In genomic region chr10:77012811-77013500, GRCh38 we compare ENCODE assay signal across 27 cellular contexts.
DNase-seq lines count a peak whose midpoint lies in the region; ATAC-seq and TF ChIP-seq lines count a peak whose summit lies in the region.
"Had no signal": no experiment of that assay in that cellular context is flagged by ENCODE, and none has a peak within 500 bp of the region (broad histone marks: within the 10 kb centered on the region; RNA-seq: fewer than 3 reads in every experiment).

No MANE protein-coding gene starts in this region.

- H3K36me3 ChIP-seq in esophagus muscularis mucosa (peaks cover 0 to 5% (median 2%) of the 10 kb centered on the region in 4 donors), psoas muscle (ENCODE audit: insufficient read depth in 1 of 2, low read depth in 1 of 2) (no peaks in the 10 kb centered on the region), tibial artery (no peaks in the 10 kb centered on the region)
- H3K36me3 ChIP-seq: neutrophil, Peyer's patch, prostate gland had no signal

- CTCF ChIA-PET in CD4-positive, alpha-beta T cell (lab: Charles Lee), result no interaction called here

- TF ChIP-seq EP300 in esophagus muscularis mucosa (IDR thresholded peaks at IDR 0.05), result no peak

- no peaks in the 10 kb centered on the region for H3K4me1 Mint-ChIP-seq in CD4-positive, alpha-beta T cell (ENCODE audit: low read depth)
- peaks cover 4% of the 10 kb centered on the region for H3K4me1 Mint-ChIP-seq in activated naive CD8-positive, alpha-beta T cell treated with anti-CD3 and anti-CD28 coated beads, Interleukin-2, amount 50 U/mL, for 24 hours
- H3K4me1 Mint-ChIP-seq: CD4-positive, alpha-beta memory T cell; GM23338 had no signal

- intact Hi-C loops in esophagus muscularis mucosa (cut with DNase I), result loop anchor here (10.0 kb wide), 1 partner anchor 92 kb away; no protein-coding TSS in a partner anchor
- intact Hi-C loops in left cardiac atrium (cut with DNase I), result no loop called here
- intact Hi-C loops in psoas muscle (cut with DNase I), result no loop called here
- intact Hi-C loops in tibial artery (cut with DNase I; ENCODE audit: low total_unique reads), result no loop called here
- intact Hi-C loops in CD4-positive, alpha-beta T cell (cut with DNase I, micrococcal nuclease), result no loop called here

- DNase-seq in esophagus muscularis mucosa (ENCODE audit: extremely low spot score), result no peak
- DNase-seq in left cardiac atrium, result peak; percentile 36
- DNase-seq in psoas muscle, result peak; percentile 35 to 69
- peak; percentile 77 to 88 for DNase-seq in tibial artery
- no peak for DNase-seq in CD4-positive, alpha-beta T cell
- no peak for DNase-seq in activated naive CD8-positive, alpha-beta T cell treated with anti-CD3 and anti-CD28 coated beads, Interleukin-2, amount 50 U/mL, for 24 hours
- DNase-seq in hepatic stellate cell (ENCODE audit: low spot score), result no peak
- DNase-seq: activated CD4-positive, alpha-beta T cell treated with anti-CD3 and anti-CD28 coated beads, Interleukin-2, amount 50 U/mL, for 48 hours; activated CD4-positive, CD25-positive, alpha-beta regulatory T cell treated with anti-CD3 and anti-CD28 coated beads, Interleukin-2, amount 50 U/mL, for 72 hours; activated naive CD4-positive, alpha-beta T cell; body of pancreas; CD4-positive, alpha-beta memory T cell; cerebellar nuclear complex; dorsolateral prefrontal cortex; hippocampal formation; IMR-90; MV-4-11; NCI-H1436 treated with DMSO at 0.1 percent for 48 hours; NCI-H2081 treated with DMSO at 0.1 percent for 48 hours; NCI-H774; Peyer's patch had no signal

- H3K4me3 Mint-ChIP-seq in CD4-positive, alpha-beta T cell, result no peak overlapping the region
- H3K4me3 Mint-ChIP-seq in activated naive CD8-positive, alpha-beta T cell treated with anti-CD3 and anti-CD28 coated beads, Interleukin-2, amount 50 U/mL, for 24 hours, result no peak overlapping the region
- H3K4me3 Mint-ChIP-seq: CD4-positive, alpha-beta memory T cell; GM23338; stimulated activated memory B cell treated with anti-CD40 and anti-IgM and Interleukin-4, amounts not matched to agents 10 μg/mL and 1 μg/mL and 100 μg/mL, for 72 hours; T-helper 2 cell treated with Interferon-gamma antibody and Interleukin-4, amounts not matched to agents 5 μg/mL and 100 μg/mL, for 36 hours had no signal

- TF ChIP-seq CTCF in esophagus muscularis mucosa (IDR thresholded peaks at IDR 0.05), result no peak
- no peak for TF ChIP-seq CTCF in psoas muscle (IDR thresholded peaks at IDR 0.05)
- no peak for TF ChIP-seq CTCF in tibial artery (IDR thresholded peaks at IDR 0.05)
- TF ChIP-seq CTCF in CD4-positive, alpha-beta T cell (IDR thresholded peaks at IDR 0.05), result no peak

- H3K27ac Mint-ChIP-seq in CD4-positive, alpha-beta T cell, result no peak overlapping the region
- H3K27ac Mint-ChIP-seq in activated naive CD8-positive, alpha-beta T cell treated with anti-CD3 and anti-CD28 coated beads, Interleukin-2, amount 50 U/mL, for 24 hours, result no peak overlapping the region
- H3K27ac Mint-ChIP-seq: CD4-positive, alpha-beta memory T cell; GM23338; stimulated activated memory B cell treated with anti-CD40 and anti-IgM and Interleukin-4, amounts not matched to agents 10 μg/mL and 1 μg/mL and 100 μg/mL, for 72 hours; T-helper 2 cell treated with Interferon-gamma antibody and Interleukin-4, amounts not matched to agents 5 μg/mL and 100 μg/mL, for 36 hours had no signal

- ATAC-seq in left cardiac atrium, result peak; percentile 25 to 50
- peak in 2 of 4 donors; percentile 49 to 75 for ATAC-seq in psoas muscle
- ATAC-seq in CD4-positive, alpha-beta T cell (ENCODE audit: poor library complexity), result no peak
- ATAC-seq in GM19452 (IDR thresholded peaks at IDR 0.05; ENCODE audit: unreplicated experiment), result no peak
- ATAC-seq in activated naive CD8-positive, alpha-beta T cell treated with anti-CD3 and anti-CD28 coated beads, Interleukin-2, amount 50 U/mL, for 24 hours, result no peak
- ATAC-seq: body of pancreas; GM23338; stimulated activated memory B cell treated with anti-CD40 and anti-IgM and Interleukin-4, amounts not matched to agents 10 μg/mL and 1 μg/mL and 100 μg/mL, for 72 hours had no signal

- no peaks in the 10 kb centered on the region for H3K9me3 ChIP-seq in esophagus muscularis mucosa
- no peaks in the 10 kb centered on the region for H3K9me3 ChIP-seq in psoas muscle
- no peaks in the 10 kb centered on the region for H3K9me3 ChIP-seq in tibial artery
- H3K9me3 ChIP-seq in CD4-positive, alpha-beta T cell (ENCODE audit: control insufficient read depth, low read length), result no peaks in the 10 kb centered on the region
- H3K9me3 ChIP-seq: body of pancreas, neutrophil, Peyer's patch, prostate gland had no signal

- no peak overlapping the region for H3K4me3 ChIP-seq in esophagus muscularis mucosa
- H3K4me3 ChIP-seq in psoas muscle, result no peak overlapping the region
- no peak overlapping the region for H3K4me3 ChIP-seq in tibial artery
- H3K4me3 ChIP-seq: body of pancreas, dorsolateral prefrontal cortex, GM23338, Peyer's patch, prostate gland had no signal

- H3K27me3 Mint-ChIP-seq in CD4-positive, alpha-beta T cell, result no peaks in the 10 kb centered on the region
- no peaks in the 10 kb centered on the region for H3K27me3 Mint-ChIP-seq in activated naive CD8-positive, alpha-beta T cell treated with anti-CD3 and anti-CD28 coated beads, Interleukin-2, amount 50 U/mL, for 24 hours
- H3K27me3 Mint-ChIP-seq: stimulated activated memory B cell treated with anti-CD40 and anti-IgM and Interleukin-4, amounts not matched to agents 10 μg/mL and 1 μg/mL and 100 μg/mL, for 72 hours had no signal

- H3K36me3 Mint-ChIP-seq in CD4-positive, alpha-beta T cell (ENCODE audit: low read depth), result no peaks in the 10 kb centered on the region
- no peaks in the 10 kb centered on the region for H3K36me3 Mint-ChIP-seq in activated naive CD8-positive, alpha-beta T cell treated with anti-CD3 and anti-CD28 coated beads, Interleukin-2, amount 50 U/mL, for 24 hours (ENCODE audit: low read depth)
- H3K36me3 Mint-ChIP-seq: CD4-positive, alpha-beta memory T cell; stimulated activated memory B cell treated with anti-CD40 and anti-IgM and Interleukin-4, amounts not matched to agents 10 μg/mL and 1 μg/mL and 100 μg/mL, for 72 hours had no signal

- peak overlapping the region; percentile 56 to 65 (median 58) for H3K27ac ChIP-seq in esophagus muscularis mucosa (replicated peaks in 1 of 4)
- H3K27ac ChIP-seq in psoas muscle, result peak overlapping the region; percentile 43
- H3K27ac ChIP-seq in tibial artery, result peak overlapping the region; percentile 73 to 77
- no peak overlapping the region for H3K27ac ChIP-seq in CD4-positive, alpha-beta T cell (ENCODE audit: low read depth, low read length)
- H3K27ac ChIP-seq: body of pancreas, neutrophil, prostate gland had no signal

- no peak for TF ChIP-seq POLR2A in esophagus muscularis mucosa (IDR thresholded peaks at IDR 0.05; ENCODE audit: low read depth)

- H3K4me1 ChIP-seq in esophagus muscularis mucosa (peaks cover 10 to 30% (median 25%) of the 10 kb centered on the region in 4 donors), psoas muscle (peaks cover 12% of the 10 kb centered on the region), tibial artery (peaks cover 0 to 54% (median 24%) of the 10 kb centered on the region in 4 donors)
- H3K4me1 ChIP-seq: body of pancreas, Peyer's patch, prostate gland had no signal

- H3K27me3 ChIP-seq in esophagus muscularis mucosa (no peaks in the 10 kb centered on the region), psoas muscle (ENCODE audit: insufficient read depth in 3 of 3, low read length in 2 of 3) (no peaks in the 10 kb centered on the region), tibial artery (no peaks in the 10 kb centered on the region)
- H3K27me3 ChIP-seq in CD4-positive, alpha-beta T cell (ENCODE audit: control insufficient read depth, insufficient read depth, low read length), result no peaks in the 10 kb centered on the region
- H3K27me3 ChIP-seq: body of pancreas, dorsolateral prefrontal cortex, Peyer's patch had no signal

- H3K9me3 Mint-ChIP-seq in CD4-positive, alpha-beta T cell, result no peaks in the 10 kb centered on the region
- no peaks in the 10 kb centered on the region for H3K9me3 Mint-ChIP-seq in activated naive CD8-positive, alpha-beta T cell treated with anti-CD3 and anti-CD28 coated beads, Interleukin-2, amount 50 U/mL, for 24 hours
- H3K9me3 Mint-ChIP-seq: GM23338; stimulated activated memory B cell treated with anti-CD40 and anti-IgM and Interleukin-4, amounts not matched to agents 10 μg/mL and 1 μg/mL and 100 μg/mL, for 72 hours; T-helper 2 cell treated with Interferon-gamma antibody and Interleukin-4, amounts not matched to agents 5 μg/mL and 100 μg/mL, for 36 hours had no signal

- POLR2A ChIA-PET in CD4-positive, alpha-beta T cell (lab: Charles Lee), result no interaction called here

- 60% methylated on average over 2 of the region's 2 CpGs for WGBS in esophagus muscularis mucosa
- 16 to 54% (median 17%) methylated on average over 2 of the region's 2 CpGs for WGBS in psoas muscle, 3 donors

Comparison
In these comparisons a context has a peak if more than half of its experiments do, and no peak if none do; other contexts are left out.
1. DNase-seq: peak in left cardiac atrium (single experiment), psoas muscle (2 of 2) and tibial artery (2 of 2); none in esophagus muscularis mucosa (single experiment), CD4-positive, alpha-beta T cell (0 of 10), activated naive CD8-positive, alpha-beta T cell treated with anti-CD3 and anti-CD28 coated beads, Interleukin-2, amount 50 U/mL, for 24 hours (single experiment) and hepatic stellate cell (single experiment).
2. ATAC-seq: peak in left cardiac atrium (2 of 2); none in CD4-positive, alpha-beta T cell (single experiment), GM19452 (single experiment) and activated naive CD8-positive, alpha-beta T cell treated with anti-CD3 and anti-CD28 coated beads, Interleukin-2, amount 50 U/mL, for 24 hours (single experiment).